In the genomic region with DNA sequence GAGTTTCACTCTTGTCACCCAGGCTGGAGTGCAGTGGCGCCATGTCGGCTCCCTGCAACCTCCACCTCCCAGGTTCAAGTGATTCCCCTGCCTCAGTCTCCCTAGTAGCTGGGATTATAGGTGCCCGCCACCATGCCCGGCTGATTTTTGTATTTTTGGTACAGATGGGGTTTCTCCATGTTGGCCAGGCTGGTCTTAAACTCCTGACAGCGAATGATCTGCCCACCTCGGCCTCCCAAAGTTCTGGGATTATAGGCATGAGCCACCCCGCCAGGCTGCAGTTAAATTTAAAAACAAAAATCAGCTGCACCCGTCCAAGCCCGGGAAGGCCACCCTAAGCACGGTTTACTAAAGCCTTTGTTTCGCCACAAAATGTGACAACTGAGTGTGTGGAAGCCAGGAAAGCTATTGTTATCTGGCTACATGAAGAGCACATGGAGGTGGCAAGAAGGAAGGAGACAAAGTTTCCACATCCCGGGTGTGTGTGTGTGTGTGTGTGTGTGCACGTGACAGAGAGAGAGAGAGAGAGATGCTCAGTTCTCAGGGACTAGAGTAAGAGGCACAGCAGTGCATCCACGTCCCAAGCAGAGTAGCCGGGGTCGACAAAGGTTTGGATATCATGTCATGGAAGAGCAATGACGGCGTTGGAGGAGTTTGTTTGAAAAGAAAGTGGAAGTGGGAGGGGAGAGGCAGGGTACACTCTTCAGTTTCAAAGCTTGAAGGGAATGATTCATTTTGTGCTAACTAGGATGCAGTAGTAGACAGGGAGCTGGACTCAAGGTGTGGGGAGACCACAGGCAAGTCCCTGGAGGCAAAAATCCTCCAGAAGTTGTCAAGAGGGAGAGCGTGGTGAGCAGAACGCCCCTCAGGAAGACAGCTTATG, we compare ENCODE assay signal across 11 cellular contexts. TPM values are rescaled to one million over a fixed set of nuclear protein-coding genes. Genes with fewer than 3 reads are reported as not detected.
DNase-seq lines count a peak whose midpoint lies in the region; ATAC-seq, FAIRE-seq and TF ChIP-seq lines count a peak whose summit lies in the region.
"Had no signal": no experiment of that assay in that cellular context is flagged by ENCODE, and none has a peak within 500 bp of the region (broad histone marks: within the 10 kb centered on the region; RNA-seq: fewer than 3 reads in every experiment).

No MANE protein-coding gene starts in this region.

- peak overlapping the region; percentile 94 for H3K27ac Mint-ChIP-seq in activated CD8-positive, alpha-beta memory T cell treated with anti-CD3 and anti-CD28 coated beads, Interleukin-2, amount 10 ng/mL, durations not matched to agents 7 days and 5 days
- H3K27ac Mint-ChIP-seq: nephron had no signal

- no peaks in the 10 kb centered on the region for H3K27me3 ChIP-seq in BLaER1
- no peaks in the 10 kb centered on the region for H3K27me3 ChIP-seq in right atrium auricular region
- no peaks in the 10 kb centered on the region for H3K27me3 ChIP-seq in WERI-Rb-1 (ENCODE audit: insufficient read depth, low read depth, severe bottlenecking)

- peaks cover 73% of the 10 kb centered on the region for H3K4me1 Mint-ChIP-seq in activated CD8-positive, alpha-beta memory T cell treated with anti-CD3 and anti-CD28 coated beads, Interleukin-2, amount 10 ng/mL, durations not matched to agents 7 days and 5 days

- CTCF ChIA-PET in activated CD8-positive, alpha-beta memory T cell treated with anti-CD3 and anti-CD28 coated beads, Interleukin-2, amount 10 ng/mL, durations not matched to agents 7 days and 5 days (lab: Charles Lee) = interaction anchor here (1.1 to 9.6 kb wide), 4 partner anchors 20 to 171 kb away, joined by 3 to 71 read pairs (median 29); partner anchors contain the start of genes ATG16L1 and INPP5D

- H3K36me3 ChIP-seq in BLaER1 (peaks cover 37% of the 10 kb centered on the region), right atrium auricular region (no peaks in the 10 kb centered on the region), WERI-Rb-1 (no peaks in the 10 kb centered on the region)

- ATAC-seq in activated CD8-positive, alpha-beta memory T cell treated with anti-CD3 and anti-CD28 coated beads, Interleukin-2, amount 10 ng/mL, durations not matched to agents 7 days and 5 days = no peak
- ATAC-seq in left lobe of liver = no peak

- peak; percentile 88 for FAIRE-seq in GM18507 (lab: Jason Lieb, UNC)

- DNase-seq in GM18507 (ENCODE audit: extremely low spot score, insufficient read length, low read depth) (no peak), left lobe of liver (ENCODE audit: low spot score) (peak; percentile 43), right atrium auricular region (ENCODE audit: low spot score) (no peak), NCI-H2196 (lab: John Stamatoyannopoulos, UW; ENCODE audit: unreplicated experiment) (no peak), WERI-Rb-1 (no peak), NCI-H2029 (lab: John Stamatoyannopoulos, UW) (no peak)
- DNase-seq in activated CD8-positive, alpha-beta memory T cell treated with anti-CD3 and anti-CD28 coated beads, Interleukin-2, amount 10 ng/mL, durations not matched to agents 7 days and 5 days = peak; percentile 42
- DNase-seq: GOT3, SHP77 had no signal

- TF ChIP-seq CTCF in right atrium auricular region (IDR thresholded peaks at IDR 0.05) (no peak), WERI-Rb-1 (IDR thresholded peaks at IDR 0.05; ENCODE audit: low read depth, low read length) (no peak)

- H3K9me3 ChIP-seq in BLaER1 (no peaks in the 10 kb centered on the region), right atrium auricular region (no peaks in the 10 kb centered on the region), WERI-Rb-1 (ENCODE audit: severe bottlenecking) (no peaks in the 10 kb centered on the region)

- H3K4me2 ChIP-seq in BLaER1 = peak overlapping the region; percentile 89

- H3K4me3 Mint-ChIP-seq in activated CD8-positive, alpha-beta memory T cell treated with anti-CD3 and anti-CD28 coated beads, Interleukin-2, amount 10 ng/mL, durations not matched to agents 7 days and 5 days = peak overlapping the region; percentile 37
- H3K4me3 Mint-ChIP-seq: nephron had no signal

- peaks cover 100% of the 10 kb centered on the region for H3K4me1 ChIP-seq in BLaER1
- H3K4me1 ChIP-seq in right atrium auricular region = peaks cover 0 to 49% of the 10 kb centered on the region in 2 donors

- no peaks in the 10 kb centered on the region for H3K9me3 Mint-ChIP-seq in activated CD8-positive, alpha-beta memory T cell treated with anti-CD3 and anti-CD28 coated beads, Interleukin-2, amount 10 ng/mL, durations not matched to agents 7 days and 5 days (ENCODE audit: low read depth)
- H3K9me3 Mint-ChIP-seq: nephron had no signal

- no peak overlapping the region for H3K4me3 ChIP-seq in BLaER1
- no peak overlapping the region for H3K4me3 ChIP-seq in right atrium auricular region
- no peak overlapping the region for H3K4me3 ChIP-seq in WERI-Rb-1 (ENCODE audit: low read depth, low read length)

- H3K27ac ChIP-seq in BLaER1 = peak overlapping the region; percentile 90
- H3K27ac ChIP-seq in right atrium auricular region = no peak overlapping the region
- no peak overlapping the region for H3K27ac ChIP-seq in WERI-Rb-1

- H3K9ac ChIP-seq in BLaER1 = peak overlapping the region; percentile 78; the same call in 1 of the 2 replicates

- H4K20me1 ChIP-seq in BLaER1 = peaks cover 19% of the 10 kb centered on the region

- no peaks in the 10 kb centered on the region for H3K27me3 Mint-ChIP-seq in activated CD8-positive, alpha-beta memory T cell treated with anti-CD3 and anti-CD28 coated beads, Interleukin-2, amount 10 ng/mL, durations not matched to agents 7 days and 5 days

- H3K36me3 Mint-ChIP-seq in activated CD8-positive, alpha-beta memory T cell treated with anti-CD3 and anti-CD28 coated beads, Interleukin-2, amount 10 ng/mL, durations not matched to agents 7 days and 5 days = peaks cover 59% of the 10 kb centered on the region

RNA-seq across cellular contexts. Expression of gene INPP5D, which starts 20.1 kb away (rescaled TPM):
- total RNA-seq in activated CD8-positive, alpha-beta memory T cell treated with anti-CD3 and anti-CD28 coated beads, Interleukin-2, amount 10 ng/mL, durations not matched to agents 7 days and 5 days = 100 to 1,000 TPM; 140 to 152 TPM
- total RNA-seq in left lobe of liver = 5.0 TPM
- 1 to 10 TPM; 2.9 to 7.0 TPM for total RNA-seq in right atrium auricular region

RNA-seq across cellular contexts. Expression of gene NEU2, which starts 47.7 kb away (rescaled TPM):
- total RNA-seq in activated CD8-positive, alpha-beta memory T cell treated with anti-CD3 and anti-CD28 coated beads, Interleukin-2, amount 10 ng/mL, durations not matched to agents 7 days and 5 days = not detected
- total RNA-seq in left lobe of liver (not detected), right atrium auricular region (not detected)

Comparison
In these comparisons a context has a peak if more than half of its experiments do, and no peak if none do; other contexts are left out.
1. DNase-seq: peak in activated CD8-positive, alpha-beta memory T cell treated with anti-CD3 and anti-CD28 coated beads, Interleukin-2, amount 10 ng/mL, durations not matched to agents 7 days and 5 days (single experiment) and left lobe of liver (single experiment); none in GM18507 (single experiment), right atrium auricular region (single experiment), NCI-H2196 (single experiment), WERI-Rb-1 (single experiment) and NCI-H2029 (single experiment).
2. RNA of gene INPP5D, which starts 20.1 kb away (total RNA-seq): 140 to 152 TPM in activated CD8-positive, alpha-beta memory T cell treated with anti-CD3 and anti-CD28 coated beads, Interleukin-2, amount 10 ng/mL, durations not matched to agents 7 days and 5 days; 2.9 to 7.0 TPM in right atrium auricular region and 5.0 TPM in left lobe of liver (single experiment); every median in the first group is over 10 times any median in the second.